In genomic region chr12:131094831-131095805, GRCh38 we compare ENCODE assay signal across 18 cellular contexts.
DNase-seq lines count a peak whose midpoint lies in the region; ATAC-seq and TF ChIP-seq lines count a peak whose summit lies in the region.
"Had no signal": no experiment of that assay in that cellular context is flagged by ENCODE, and none has a peak within 500 bp of the region (broad histone marks: within the 10 kb centered on the region; RNA-seq: fewer than 3 reads in every experiment).

No MANE protein-coding gene starts in this region.

- no peak overlapping the region for H3K27ac Mint-ChIP-seq in endodermal cell
- no peak overlapping the region for H3K27ac Mint-ChIP-seq in effector memory CD8-positive, alpha-beta T cell
- H3K27ac Mint-ChIP-seq: CD4-positive, alpha-beta memory T cell; HFFc6 had no signal

- H2AFZ ChIP-seq in osteoblast (ENCODE audit: low read length): no peak overlapping the region

- no peaks in the 10 kb centered on the region for H3K4me1 Mint-ChIP-seq in endodermal cell
- peaks cover 9 to 12% of the 10 kb centered on the region in 2 donors for H3K4me1 Mint-ChIP-seq in effector memory CD8-positive, alpha-beta T cell (ENCODE audit: low read depth in 2 of 2)

- no peaks in the 10 kb centered on the region for H3K36me3 Mint-ChIP-seq in endodermal cell (ENCODE audit: low read depth)
- no peaks in the 10 kb centered on the region for H3K36me3 Mint-ChIP-seq in effector memory CD8-positive, alpha-beta T cell (ENCODE audit: insufficient read depth)
- H3K36me3 Mint-ChIP-seq: CD4-positive, alpha-beta memory T cell had no signal

- no peaks in the 10 kb centered on the region for H3K79me2 ChIP-seq in osteoblast (ENCODE audit: insufficient read depth, low read length)

- no peak overlapping the region for H3K9ac ChIP-seq in endodermal cell (ENCODE audit: extremely low read depth, low read length, poor library complexity, severe bottlenecking)

- ATAC-seq in heart right ventricle: no peak
- no peak for ATAC-seq in effector memory CD8-positive, alpha-beta T cell (replicated peaks)
- ATAC-seq: foreskin keratinocyte, left colon had no signal

- H3K4me2 ChIP-seq in osteoblast (ENCODE audit: insufficient read depth, low read length): no peak overlapping the region

- no peaks in the 10 kb centered on the region for H3K9me3 Mint-ChIP-seq in endodermal cell
- no peaks in the 10 kb centered on the region for H3K9me3 Mint-ChIP-seq in effector memory CD8-positive, alpha-beta T cell
- H3K9me3 Mint-ChIP-seq: CD4-positive, alpha-beta memory T cell had no signal

- no peak overlapping the region for H3K4me3 Mint-ChIP-seq in endodermal cell
- H3K4me3 Mint-ChIP-seq in effector memory CD8-positive, alpha-beta T cell: no peak overlapping the region
- H3K4me3 Mint-ChIP-seq: CD4-positive, alpha-beta memory T cell; HFFc6 had no signal

- H3K4me1 ChIP-seq in heart right ventricle: peaks cover 0 to 28% (median 13%) of the 10 kb centered on the region in 9 donors
- no peaks in the 10 kb centered on the region for H3K4me1 ChIP-seq in endodermal cell (ENCODE audit: control insufficient read depth, insufficient read depth, low read length)
- H3K4me1 ChIP-seq in osteoblast (ENCODE audit: insufficient read depth, low read length): no peaks in the 10 kb centered on the region
- H3K4me1 ChIP-seq: foreskin keratinocyte had no signal

- 87 to 88% methylated on average over 25 of the region's 25 CpGs for WGBS in heart right ventricle, 2 donors
- WGBS in endodermal cell (ENCODE audit: insufficient coverage in 1 of 2, insufficient read length in 1 of 2), 2 experiments: 86 to 97% methylated on average over 9 to 25 of the region's 25 CpGs

- H4K20me1 ChIP-seq in osteoblast (ENCODE audit: insufficient read depth, low read length): no peaks in the 10 kb centered on the region

- H3K4me3 ChIP-seq in heart right ventricle: no peak overlapping the region
- H3K4me3 ChIP-seq in endodermal cell (ENCODE audit: low read length): no peak overlapping the region
- no peak overlapping the region for H3K4me3 ChIP-seq in osteoblast (ENCODE audit: insufficient read depth, low read length)

- H3K27ac ChIP-seq in heart right ventricle (no peak overlapping the region), endodermal cell (ENCODE audit: low read depth, low read length) (no peak overlapping the region), osteoblast (ENCODE audit: low read depth, low read length) (no peak overlapping the region)
- H3K27ac ChIP-seq: foreskin keratinocyte had no signal

- DNase-seq in cardiac septum (ENCODE audit: low spot score): peak; percentile 50
- DNase-seq in heart right ventricle: no peak
- DNase-seq in endodermal cell: peak; percentile 44
- peak; percentile 60 for DNase-seq in osteoblast (ENCODE audit: insufficient read length, low spot score, missing footprints)
- no peak for DNase-seq in AML-193 (lab: John Stamatoyannopoulos, UW)
- DNase-seq in activated CD4-positive, alpha-beta T cell treated with anti-CD3 and anti-CD28 coated beads, Interleukin-2, amount 50 U/mL, for 48 hours: no peak
- DNase-seq in effector memory CD8-positive, alpha-beta T cell: no peak
- DNase-seq: activated CD4-positive, CD25-positive, alpha-beta regulatory T cell treated with anti-CD3 and anti-CD28 coated beads, Interleukin-2, amount 50 U/mL, for 72 hours; amniotic stem cell; erythroblast; foreskin keratinocyte; GDM1; HFFc6; NCI-H2107; NCI-H510A; T1000 had no signal

- intact Hi-C loops in cardiac septum (cut with DNase I) (no loop called here), heart right ventricle (cut with DNase I) (no loop called here)

- no peaks in the 10 kb centered on the region for H3K27me3 Mint-ChIP-seq in endodermal cell (ENCODE audit: insufficient read depth)
- H3K27me3 Mint-ChIP-seq in effector memory CD8-positive, alpha-beta T cell: peaks cover 0 to 10% of the 10 kb centered on the region in 2 donors

- H3K9me3 ChIP-seq in heart right ventricle (no peaks in the 10 kb centered on the region), endodermal cell (ENCODE audit: control insufficient read depth, low read length) (no peaks in the 10 kb centered on the region), osteoblast (ENCODE audit: low read depth, low read length) (no peaks in the 10 kb centered on the region)

- TF ChIP-seq CTCF in heart right ventricle (IDR thresholded peaks at IDR 0.05) (no peak), endodermal cell (conservative IDR thresholded peaks at IDR 0.05) (no peak), osteoblast (IDR thresholded peaks at IDR 0.05; ENCODE audit: extremely low read depth, low read depth, low read length) (no peak)

- no peaks in the 10 kb centered on the region for H3K36me3 ChIP-seq in heart right ventricle
- H3K36me3 ChIP-seq in endodermal cell (ENCODE audit: control insufficient read depth, insufficient read depth, low read length): no peaks in the 10 kb centered on the region
- H3K36me3 ChIP-seq in osteoblast (ENCODE audit: insufficient read depth, low read length): no peaks in the 10 kb centered on the region

- H3K27me3 ChIP-seq in heart right ventricle (no peaks in the 10 kb centered on the region), endodermal cell (ENCODE audit: control insufficient read depth, insufficient read depth, low read length, poor library complexity, severe bottlenecking) (no peaks in the 10 kb centered on the region), osteoblast (ENCODE audit: insufficient read depth, low read length) (no peaks in the 10 kb centered on the region)
- H3K27me3 ChIP-seq: foreskin keratinocyte had no signal

Comparison
In these comparisons a context has a peak if more than half of its experiments do, and no peak if none do; other contexts are left out.
1. DNase-seq: peak in cardiac septum (single experiment), endodermal cell (single experiment) and osteoblast (single experiment); none in heart right ventricle (0 of 2), AML-193 (0 of 2), activated CD4-positive, alpha-beta T cell treated with anti-CD3 and anti-CD28 coated beads, Interleukin-2, amount 50 U/mL, for 48 hours (0 of 2) and effector memory CD8-positive, alpha-beta T cell (0 of 3).